3 cellular contexts compared by ENCODE assay signal in genomic region chr5:103122242-103122641, GRCh38.
A peak's percentile ranks its signal among the peaks of the same experiment; 100 is the strongest.
TF ChIP-seq lines count a peak whose summit lies in the region.

No MANE protein-coding gene starts in this region.

TF ChIP-seq in SK-N-SH, 30 proteins besides CTCF, POLR2A, EP300 and RAD21:
- no peak for TF ChIP-seq FOXJ3 (CRISPR knock-in tag; IDR thresholded peaks at IDR 0.05)
- TF ChIP-seq SIN3A (IDR thresholded peaks at IDR 0.05; ENCODE audit: borderline replicate concordance, low read depth, low read length) = no peak
- no peak for TF ChIP-seq SMC3 (IDR thresholded peaks at IDR 0.05; ENCODE audit: low read depth, low read length)
TF ChIP-seq in SK-N-SH: peak in this region for 0.

TF ChIP-seq in SK-N-SH treated with all-trans-retinoic acid at 6 μM for 48 hours, 23 proteins besides CTCF, POLR2A, EP300 and RAD21:
- TF ChIP-seq ESRRG (CRISPR knock-in tag; IDR thresholded peaks at IDR 0.05) = no peak
- no peak for TF ChIP-seq CSRNP3 (CRISPR knock-in tag; IDR thresholded peaks at IDR 0.05)
- no peak for TF ChIP-seq GLIS3 (CRISPR knock-in tag; IDR thresholded peaks at IDR 0.05)
- TF ChIP-seq OSR1 (CRISPR knock-in tag; IDR thresholded peaks at IDR 0.05) = no peak
- no peak for TF ChIP-seq POU6F1 (CRISPR knock-in tag; IDR thresholded peaks at IDR 0.05; ENCODE audit: borderline replicate concordance, low read depth)
- no peak for TF ChIP-seq ZNF70 (CRISPR knock-in tag; IDR thresholded peaks at IDR 0.05)
- no peak for TF ChIP-seq ZNF8 (CRISPR knock-in tag; IDR thresholded peaks at IDR 0.05)
- no peak for TF ChIP-seq PPARA (CRISPR knock-in tag; IDR thresholded peaks at IDR 0.05; ENCODE audit: borderline replicate concordance)
- no peak for TF ChIP-seq ZFP30 (CRISPR knock-in tag; IDR thresholded peaks at IDR 0.05)
- TF ChIP-seq ZNF565 (CRISPR knock-in tag; conservative IDR thresholded peaks at IDR 0.05; ENCODE audit: low read depth) = no peak
- TF ChIP-seq TOX (CRISPR knock-in tag; IDR thresholded peaks at IDR 0.05; ENCODE audit: borderline replicate concordance) = no peak
TF ChIP-seq in SK-N-SH treated with all-trans-retinoic acid at 6 μM for 48 hours: peak in this region for 0.

TF ChIP-seq in K562, 482 proteins besides CTCF, POLR2A, EP300 and RAD21:
- TF ChIP-seq ELF2 (CRISPR knock-in tag; IDR thresholded peaks at IDR 0.05) (no peak), PURB (CRISPR knock-in tag; IDR thresholded peaks at IDR 0.05; ENCODE audit: low read depth) (no peak), AFF1 (IDR thresholded peaks at IDR 0.05; ENCODE audit: low read depth in 1 of 2, partially characterized antibody in 2 of 2) (no peak), HOXB6 (CRISPR knock-in tag; IDR thresholded peaks at IDR 0.05; ENCODE audit: borderline replicate concordance) (no peak), ZNF316 (IDR thresholded peaks at IDR 0.05) (peak; percentile 83), MAFF (IDR thresholded peaks at IDR 0.05; ENCODE audit: low read length) (peak; percentile 37), MAFG (tag; conservative IDR thresholded peaks at IDR 0.05) (peak; percentile 43), C11orf30 (IDR thresholded peaks at IDR 0.05; ENCODE audit: low read depth) (peak; percentile 74)
